ENCODE assay signal across 20 cellular contexts in genomic region chr9:110536802-110537201, GRCh38. TPM values are rescaled to one million over a fixed set of nuclear protein-coding genes. Genes with fewer than 3 reads are reported as not detected.
DNase-seq lines count a peak whose midpoint lies in the region; ATAC-seq, FAIRE-seq and TF ChIP-seq lines count a peak whose summit lies in the region.
"Had no signal": no experiment of that assay in that cellular context is flagged by ENCODE, and none has a peak within 500 bp of the region (broad histone marks: within the 10 kb centered on the region; RNA-seq: fewer than 3 reads in every experiment).

No MANE protein-coding gene starts in this region.

- no peaks in the 10 kb centered on the region for H3K27me3 ChIP-seq in lung (ENCODE audit: control insufficient read depth, insufficient read depth)
- no peaks in the 10 kb centered on the region for H3K27me3 ChIP-seq in BE2C
- H3K27me3 ChIP-seq: heart right ventricle had no signal

- CTCF ChIA-PET in AG04449 (lab: Yijun Ruan, JAX), result no interaction called here
- CTCF ChIA-PET in HEK293 (lab: Yijun Ruan, JAX), result no interaction called here

- POLR2A ChIA-PET in AG04449 (lab: Yijun Ruan, JAX), result no interaction called here
- POLR2A ChIA-PET in HEK293 (lab: Yijun Ruan, JAX), result no interaction called here

- no peak for FAIRE-seq in RCC 7860 (lab: Jason Lieb, UNC)
- FAIRE-seq: small intestine had no signal

- H3K4me1 ChIP-seq in HEK293 (ENCODE audit: control insufficient read depth, insufficient read depth, low read length) (peaks cover 8% of the 10 kb centered on the region), lung (ENCODE audit: control insufficient read depth in 2 of 2, insufficient read depth in 2 of 2, low read length in 2 of 2) (no peaks in the 10 kb centered on the region), BE2C (no peaks in the 10 kb centered on the region)

- H3K27ac ChIP-seq in HEK293 (ENCODE audit: extremely low read depth, low read depth, low read length), result no peak overlapping the region
- H3K27ac ChIP-seq in lung (ENCODE audit: low read depth in 1 of 2, low read length in 1 of 2), result no peak overlapping the region

- H3K9me3 ChIP-seq in HEK293 (ENCODE audit: control insufficient read depth, insufficient read depth, low read depth, low read length) (no peaks in the 10 kb centered on the region), lung (ENCODE audit: control insufficient read depth in 2 of 2, insufficient read depth in 1 of 2, low read length in 1 of 2) (no peaks in the 10 kb centered on the region), BE2C (no peaks in the 10 kb centered on the region)
- H3K9me3 ChIP-seq: mucosa of descending colon had no signal

- no peaks in the 10 kb centered on the region for H3K36me3 ChIP-seq in HEK293 (ENCODE audit: control insufficient read depth in 2 of 2, insufficient read depth in 1 of 2, low read length in 2 of 2)
- H3K36me3 ChIP-seq in lung (ENCODE audit: control insufficient read depth in 2 of 2, insufficient read depth in 2 of 2, low read length in 2 of 2), result no peaks in the 10 kb centered on the region
- H3K36me3 ChIP-seq in BE2C, result no peaks in the 10 kb centered on the region
- H3K36me3 ChIP-seq: heart right ventricle had no signal

- 51 to 67% methylated on average over 5 of the region's 5 CpGs for WGBS in lung, 2 donors

- H3K4me3 ChIP-seq in AG04449 (ENCODE audit: low read depth, low read length), result no peak overlapping the region
- no peak overlapping the region for H3K4me3 ChIP-seq in HEK293 (ENCODE audit: low read depth, low read length)
- H3K4me3 ChIP-seq in choroid plexus epithelial cell (ENCODE audit: low read depth, low read length), result no peak overlapping the region
- H3K4me3 ChIP-seq in lung, result no peak overlapping the region
- no peak overlapping the region for H3K4me3 ChIP-seq in BE2C (ENCODE audit: low read depth, low read length)
- H3K4me3 ChIP-seq: heart right ventricle, mucosa of descending colon had no signal

- TF ChIP-seq CTCF in AG04449 (IDR thresholded peaks at IDR 0.05; ENCODE audit: insufficient read depth, low read length, missing control alignments) (no peak), HEK293 (tag by site-specific recombination; IDR thresholded peaks at IDR 0.05) (no peak), choroid plexus epithelial cell (conservative IDR thresholded peaks at IDR 0.05; ENCODE audit: low read depth, low read length) (no peak), lung (IDR thresholded peaks at IDR 0.05; ENCODE audit: control extremely low read depth, extremely low read depth) (no peak), BE2C (IDR thresholded peaks at IDR 0.05; ENCODE audit: low read depth, low read length) (no peak)

- ATAC-seq in lung (ENCODE audit: insufficient read depth, low FRiP score), result peak; percentile 41
- ATAC-seq in GM18498 (IDR thresholded peaks at IDR 0.05; ENCODE audit: unreplicated experiment), result no peak
- ATAC-seq: activated T-cell treated with anti-CD3 and anti-CD28 coated beads, Interleukin-2, amount 50 U/mL, for 72 hours; mucosa of descending colon had no signal

- DNase-seq in AG04449 (ENCODE audit: low read depth, low spot score) (peak; percentile 42), choroid plexus epithelial cell (ENCODE audit: low read depth) (peak; percentile 88), lung (ENCODE audit: low spot score) (no peak), KG1 (lab: John Stamatoyannopoulos, UW) (no peak), BE2C (no peak), RCC 7860 (ENCODE audit: low spot score) (no peak)
- DNase-seq: activated CD4-positive, alpha-beta T cell treated with anti-CD3 and anti-CD28 coated beads, Interleukin-2, amount 50 U/mL, for 48 hours; activated naive CD8-positive, alpha-beta T cell treated with anti-CD3 and anti-CD28 coated beads, Interleukin-2, amount 10 ng/mL, durations not matched to agents 7 days and 5 days; activated T-cell treated with anti-CD3 and anti-CD28 coated beads, Interleukin-2, amount 50 U/mL, for 72 hours; cerebellar nuclear complex; heart right ventricle; mucosa of descending colon; NCI-H1694; NCI-H446 treated with DMSO at 0.1 percent for 48 hours; occipital lobe; small intestine; stimulated activated naive CD4-positive, alpha-beta T cell; SW 1271 had no signal

TF ChIP-seq in HEK293, 187 proteins besides CTCF, POLR2A, EP300 and RAD21 (continues in another document):
- TF ChIP-seq OVOL3 (tag by site-specific recombination; IDR thresholded peaks at IDR 0.05) (0 out of 2 replicates have a peak, but pooled peaks have one; percentile 28), WT1 (tag by site-specific recombination; IDR thresholded peaks at IDR 0.05) (peak; percentile 57; the same call in 1 of the 2 replicates), ZNF677 (tag by site-specific recombination; IDR thresholded peaks at IDR 0.05) (no peak), ZNF561 (tag by site-specific recombination; IDR thresholded peaks at IDR 0.05; ENCODE audit: borderline replicate concordance) (no peak), OSR2 (tag by site-specific recombination; IDR thresholded peaks at IDR 0.05) (peak; percentile 30; the same call in 1 of the 2 replicates), PRDM4 (tag by site-specific recombination; IDR thresholded peaks at IDR 0.05) (peak; percentile 47; the same call in 1 of the 2 replicates), BCL11A (tag by site-specific recombination; IDR thresholded peaks at IDR 0.05; ENCODE audit: low read depth) (peak; percentile 59; the same call in 1 of the 2 replicates), HIC1 (tag by site-specific recombination; IDR thresholded peaks at IDR 0.05) (peak; percentile 83), ZNF645 (tag by site-specific recombination; IDR thresholded peaks at IDR 0.05) (no peak), ZEB2 (tag by site-specific recombination; IDR thresholded peaks at IDR 0.05) (peak; percentile 67), ZNF366 (tag by site-specific recombination; conservative IDR thresholded peaks at IDR 0.05) (peak; percentile 52), ZNF707 (tag by site-specific recombination; IDR thresholded peaks at IDR 0.05) (no peak), FEZF1 (tag by site-specific recombination; IDR thresholded peaks at IDR 0.05) (peak; percentile 85), ZNF629 (tag by site-specific recombination; IDR thresholded peaks at IDR 0.05) (peak; percentile 44; the same call in 1 of the 2 replicates), ZNF18 (tag by site-specific recombination; IDR thresholded peaks at IDR 0.05) (0 out of 2 replicates have a peak, but pooled peaks have one; percentile 36), ZNF843 (tag by site-specific recombination; IDR thresholded peaks at IDR 0.05) (peak; percentile 77)

RNA-seq across cellular contexts. Expression of gene SVEP1, which starts 42.7 kb away (rescaled TPM):
- total RNA-seq in lung, result 10 to 100 TPM; 32.6 to 38.9 TPM
- 1 to 10 TPM; 3.3 to 6.5 TPM for polyA plus RNA-seq in lung
- 0.31 TPM for polyA plus RNA-seq in BE2C (2012; ENCODE audit: insufficient read depth, insufficient read length, low read depth)
- total RNA-seq: activated naive CD8-positive, alpha-beta T cell treated with anti-CD3 and anti-CD28 coated beads, Interleukin-2, amount 10 ng/mL, durations not matched to agents 7 days and 5 days; activated T-cell treated with anti-CD3 and anti-CD28 coated beads, Interleukin-2, amount 50 U/mL, for 72 hours had no signal

Comparison
In these comparisons a context has a peak if more than half of its experiments do, and no peak if none do; other contexts are left out.
1. DNase-seq: peak in AG04449 (single experiment) and choroid plexus epithelial cell (single experiment); none in lung (single experiment), KG1 (single experiment), BE2C (single experiment) and RCC 7860 (single experiment).